ENCODE assay signal across 8 cellular contexts in the genomic region with DNA sequence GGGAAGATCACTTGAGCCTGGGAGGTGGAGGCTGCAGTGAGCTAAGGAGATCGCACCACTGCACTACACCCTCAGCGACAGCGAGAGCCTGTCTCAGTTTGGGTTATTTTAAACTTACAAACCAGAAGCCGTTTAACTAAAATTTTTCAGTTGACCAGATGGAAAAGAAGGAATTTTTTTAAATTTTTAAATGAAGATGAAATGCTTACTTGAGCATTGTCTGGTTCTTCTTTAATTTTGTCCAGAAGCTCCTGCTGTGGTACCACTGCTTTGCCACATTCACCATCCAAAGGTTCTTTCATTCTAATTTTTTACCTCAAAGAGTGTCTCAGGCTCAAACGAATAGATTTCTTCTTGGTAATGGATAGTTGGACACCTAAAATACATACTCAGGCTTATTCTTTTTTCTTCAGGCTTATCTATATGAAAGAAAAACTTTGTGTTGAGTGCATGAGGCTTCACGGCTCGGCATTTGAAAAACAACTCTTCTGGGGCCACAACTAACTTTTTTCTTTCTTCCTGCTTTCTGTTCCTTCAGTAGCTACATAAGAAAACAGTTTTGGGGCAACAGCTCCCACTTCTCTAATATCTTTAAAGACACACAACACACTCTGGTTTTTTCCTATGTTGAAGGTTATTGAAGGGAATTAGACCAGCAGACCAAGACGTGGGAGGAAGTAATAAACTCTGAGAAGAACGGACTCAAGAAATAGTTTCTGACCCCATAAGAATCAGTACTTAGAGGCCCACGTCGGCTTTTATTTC. TPM values are rescaled to one million over a fixed set of nuclear protein-coding genes. Genes with fewer than 3 reads are reported as not detected.
DNase-seq lines count a peak whose midpoint lies in the region; ATAC-seq and TF ChIP-seq lines count a peak whose summit lies in the region.

No MANE protein-coding gene starts in this region.

- ATAC-seq in HG03025 (IDR thresholded peaks at IDR 0.05; ENCODE audit: low FRiP score, unreplicated experiment) = peak; percentile 3
- ATAC-seq in GM19351 (IDR thresholded peaks at IDR 0.05; ENCODE audit: unreplicated experiment) = no peak

- CTCF ChIA-PET in A673 (lab: Charles Lee) = interaction anchor here (0.7 kb wide), 1 partner anchor 165 kb away, joined by 3 read pairs; no protein-coding TSS in a partner anchor

- H3K4me1 ChIP-seq in A673 (ENCODE audit: insufficient read depth, low read length, poor library complexity, severe bottlenecking) (peaks cover 6% of the 10 kb centered on the region), subcutaneous abdominal adipose tissue (ENCODE audit: control insufficient read depth in 5 of 5, insufficient read depth in 5 of 5, low read length in 5 of 5) (peaks cover 0 to 26% (median 22%) of the 10 kb centered on the region in 5 donors)

- DNase-seq in A673 (ENCODE audit: low spot score) (no peak), inferior parietal cortex (ENCODE audit: extremely low spot score) (peak; percentile 20), OCI-M2 (lab: John Stamatoyannopoulos, UW; ENCODE audit: unreplicated experiment) (no peak), HCEC 1CT (no peak)
- no peak for DNase-seq in activated naive CD8-positive, alpha-beta T cell treated with anti-CD3 and anti-CD28 coated beads for 36 hours

- peak overlapping the region; percentile 98 for H3K27ac Mint-ChIP-seq in activated naive CD8-positive, alpha-beta T cell treated with anti-CD3 and anti-CD28 coated beads for 36 hours

- peaks cover 9% of the 10 kb centered on the region for H3K9me3 Mint-ChIP-seq in activated naive CD8-positive, alpha-beta T cell treated with anti-CD3 and anti-CD28 coated beads for 36 hours

- intact Hi-C loops in A673 (cut with micrococcal nuclease; ENCODE audit: unreplicated experiment) = loop anchor here (5.0 kb wide), 1 partner anchor 43 kb away; a partner anchor contains a TSS

- H3K27ac ChIP-seq in A673 (ENCODE audit: low read depth, low read length, poor library complexity, severe bottlenecking) (peak overlapping the region; percentile 94), subcutaneous abdominal adipose tissue (ENCODE audit: low read depth, low read length) (peak overlapping the region; percentile 90)

- POLR2A ChIA-PET in A673 (lab: Charles Lee; ENCODE audit: low non-redundant PET) = interaction anchor here (0.7 kb wide), 2 partner anchors 336 to 519 kb away, joined by 3 read pairs; no protein-coding TSS in a partner anchor

- H3K4me3 ChIP-seq in A673 (ENCODE audit: low read depth, low read length, poor library complexity, severe bottlenecking) = peak overlapping the region; percentile 69
- H3K4me3 ChIP-seq in subcutaneous abdominal adipose tissue (ENCODE audit: low read depth in 1 of 5, low read length in 5 of 5) = peak overlapping the region; percentile 84 to 98 (median 96)

- H3K9ac ChIP-seq in subcutaneous abdominal adipose tissue (ENCODE audit: low read length in 5 of 5) = peak overlapping the region; percentile 91 to 97 (median 93)

- TF ChIP-seq CTCF in A673 (conservative IDR thresholded peaks at IDR 0.05; ENCODE audit: low read depth, low read length) = no peak

- no peaks in the 10 kb centered on the region for H3K36me3 ChIP-seq in A673 (ENCODE audit: insufficient read depth, low read length, poor library complexity, severe bottlenecking)
- peaks cover 0 to 14% (median 4%) of the 10 kb centered on the region in 5 donors for H3K36me3 ChIP-seq in subcutaneous abdominal adipose tissue (ENCODE audit: control insufficient read depth in 5 of 5, insufficient read depth in 5 of 5, low read length in 5 of 5)

- H3K4me1 Mint-ChIP-seq in activated naive CD8-positive, alpha-beta T cell treated with anti-CD3 and anti-CD28 coated beads for 36 hours = peaks cover 24% of the 10 kb centered on the region

- peaks cover 29% of the 10 kb centered on the region for H3K36me3 Mint-ChIP-seq in activated naive CD8-positive, alpha-beta T cell treated with anti-CD3 and anti-CD28 coated beads for 36 hours

- H3K27me3 Mint-ChIP-seq in activated naive CD8-positive, alpha-beta T cell treated with anti-CD3 and anti-CD28 coated beads for 36 hours = no peaks in the 10 kb centered on the region

- H3K9me3 ChIP-seq in A673 (ENCODE audit: low read depth, low read length, poor library complexity, severe bottlenecking) (peaks cover 14% of the 10 kb centered on the region), subcutaneous abdominal adipose tissue (ENCODE audit: control insufficient read depth in 5 of 5, low read length in 5 of 5) (peaks cover 0 to 11% (median 9%) of the 10 kb centered on the region in 5 donors)

- BruUV-seq in A673 (replicated peaks; lab: Mats Ljungman, UMichigan) = no TSS peak

- H3K4me3 Mint-ChIP-seq in activated naive CD8-positive, alpha-beta T cell treated with anti-CD3 and anti-CD28 coated beads for 36 hours = peak overlapping the region; percentile 99

- H3K27me3 ChIP-seq in A673 (replicated peaks; ENCODE audit: insufficient read depth, low read depth, low read length, poor library complexity) (no peaks in the 10 kb centered on the region), subcutaneous abdominal adipose tissue (ENCODE audit: control insufficient read depth in 5 of 5, insufficient read depth in 4 of 5, low read length in 5 of 5) (no peaks in the 10 kb centered on the region)

RNA-seq across cellular contexts. Expression of a gene that starts 1.2 kb away (rescaled TPM):
- total RNA-seq in A673 (2021) = 18.9 and 19.3 TPM in 2 replicates
- total RNA-seq in activated naive CD8-positive, alpha-beta T cell treated with anti-CD3 and anti-CD28 coated beads for 36 hours = 10 to 100 TPM; 12.3 to 17.2 TPM

RNA-seq across cellular contexts. Expression of a gene that starts 45.4 kb away (rescaled TPM):
- total RNA-seq in A673 (2021) = 10.6 and 11.3 TPM in 2 replicates
- total RNA-seq in activated naive CD8-positive, alpha-beta T cell treated with anti-CD3 and anti-CD28 coated beads for 36 hours = 10 to 100 TPM; 18.4 to 19.2 TPM

RNA-seq across cellular contexts. Expression of a gene that starts 48.7 kb away (rescaled TPM):
- total RNA-seq in A673 (2021) = 32.2 and 36.1 TPM in 2 replicates
- total RNA-seq in activated naive CD8-positive, alpha-beta T cell treated with anti-CD3 and anti-CD28 coated beads for 36 hours = 1 to 10 TPM; 3.9 to 6.1 TPM
